Comparison of ENCODE assay signal across 8 cellular contexts in the genomic region with DNA sequence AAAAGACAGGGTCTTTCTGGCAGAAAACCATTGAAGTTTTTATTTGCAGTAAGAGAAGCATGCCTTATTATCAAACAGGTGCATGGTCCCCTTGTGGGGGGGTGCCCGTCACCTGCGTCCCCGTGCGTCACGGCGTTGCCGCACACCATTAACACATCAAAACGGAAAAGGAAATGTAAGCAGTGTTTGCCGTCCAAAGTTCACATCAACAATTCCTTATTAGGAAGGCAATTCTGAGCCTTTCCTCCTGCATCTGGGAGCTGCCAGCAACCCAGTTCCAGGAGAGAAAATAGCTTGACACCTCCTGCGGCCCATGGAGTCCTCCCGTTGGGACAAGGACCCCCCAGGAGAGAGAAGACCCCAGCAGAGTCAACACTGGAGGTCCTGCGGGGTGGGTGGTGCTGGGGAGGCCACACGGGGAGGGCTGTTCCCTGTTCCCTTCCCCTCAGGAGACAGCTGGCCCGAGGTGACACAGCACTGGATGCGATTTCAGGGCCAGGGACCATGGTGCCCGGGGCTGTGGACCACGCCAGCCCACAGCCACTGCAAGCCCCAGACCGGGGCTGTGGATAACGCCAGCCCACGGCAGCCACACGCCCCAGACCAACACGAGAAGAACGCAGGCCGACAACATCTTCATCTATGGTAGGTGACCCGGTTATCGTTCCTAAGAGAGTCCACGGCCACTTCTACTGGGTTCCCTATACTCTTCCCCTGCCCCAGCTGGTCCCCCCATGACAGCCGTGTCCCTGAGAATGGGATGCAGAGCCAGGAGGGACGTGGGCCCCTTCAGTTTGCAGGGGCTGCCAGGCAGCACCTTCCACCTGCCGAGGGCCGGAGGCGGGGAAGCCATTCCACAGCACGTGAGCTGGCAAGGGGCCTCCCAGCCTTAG. TPM values are rescaled to one million over a fixed set of nuclear protein-coding genes. Genes with fewer than 3 reads are reported as not detected.
DNase-seq lines count a peak whose midpoint lies in the region; ATAC-seq, FAIRE-seq and TF ChIP-seq lines count a peak whose summit lies in the region.
"Had no signal": no experiment of that assay in that cellular context is flagged by ENCODE, and none has a peak within 500 bp of the region (broad histone marks: within the 10 kb centered on the region; RNA-seq: fewer than 3 reads in every experiment).

No MANE protein-coding gene starts in this region.

- intact Hi-C loops in lower lobe of right lung (cut with DNase I): no loop called here
- intact Hi-C loops in transverse colon (cut with DNase I; ENCODE audit: low total_unique reads): loop anchor here (2.0 kb wide), 1 partner anchor 33 kb away; no protein-coding TSS in a partner anchor

- H3K9me3 ChIP-seq in lower lobe of right lung: peaks cover 4% of the 10 kb centered on the region
- peaks cover 2 to 3% of the 10 kb centered on the region in 2 donors for H3K9me3 ChIP-seq in transverse colon

- TF ChIP-seq CTCF in lower lobe of right lung (IDR thresholded peaks at IDR 0.05) (no peak), transverse colon (IDR thresholded peaks at IDR 0.05) (no peak)

- FAIRE-seq in GM12892 (lab: Jason Lieb, UNC): no peak

- H3K4me3 ChIP-seq in lower lobe of right lung (peak overlapping the region; percentile 1), transverse colon (peak overlapping the region; percentile 14 to 43 (median 30))
- H3K4me3 ChIP-seq: cardiac muscle cell had no signal

- H3K27me3 ChIP-seq in lower lobe of right lung (ENCODE audit: low read depth) (no peaks in the 10 kb centered on the region), transverse colon (no peaks in the 10 kb centered on the region)
- H3K27me3 ChIP-seq: cardiac muscle cell had no signal

- peak; percentile 86 for TF ChIP-seq POLR2A in transverse colon (IDR thresholded peaks at IDR 0.05)
- no peak for TF ChIP-seq POLR2A in GM12892 (IDR thresholded peaks at IDR 0.05; ENCODE audit: low read depth, low read length)

- in situ Hi-C loops in transverse colon (cut with MboI; ENCODE audit: low pct_ligation_motif_present in 1 of 4, low pct_unique_long_range_greater_than_20kb in 1 of 4, low sequenced_read_pairs in 3 of 4): no loop called here

- peak; percentile 55 to 60 for ATAC-seq in lower lobe of right lung

- whole genome bisulfite sequencing in transverse colon (ENCODE audit: low coverage in 1 of 2), 2 donors: 40% methylated on average over 33 of the region's 33 CpGs; no CpG with 5 or more reads in 1 of the 2 donors

- H3K36me3 ChIP-seq in lower lobe of right lung (no peaks in the 10 kb centered on the region), transverse colon (peaks cover 0 to 1% (median 0%) of the 10 kb centered on the region in 4 donors)
- H3K36me3 ChIP-seq: cardiac muscle cell had no signal

- DNase-seq in NCI-H146 treated with DMSO at 0.1 percent for 48 hours (lab: John Stamatoyannopoulos, UW; ENCODE audit: unreplicated experiment): peak; percentile 94
- DNase-seq in lower lobe of right lung: no peak
- DNase-seq in transverse colon: peak; percentile 87
- DNase-seq in ecto neural progenitor cell (ENCODE audit: low spot score): no peak
- DNase-seq in GM12892 (ENCODE audit: insufficient read length): no peak
- no peak for DNase-seq in dedifferentiated amniotic fluid mesenchymal stem cell (ENCODE audit: extremely low spot score)

- H3K4me1 ChIP-seq in lower lobe of right lung (peaks cover 24% of the 10 kb centered on the region), transverse colon (peaks cover 8 to 40% (median 30%) of the 10 kb centered on the region in 4 donors)

- H3K27ac ChIP-seq in cingulate gyrus (ENCODE audit: low read depth, low read length) (peak overlapping the region; percentile 77), lower lobe of right lung (no peak overlapping the region), transverse colon (peak overlapping the region; percentile 92 to 96 (median 92))
- H3K27ac ChIP-seq: cardiac muscle cell had no signal

- peak; percentile 99 for TF ChIP-seq EP300 in transverse colon (IDR thresholded peaks at IDR 0.05; ENCODE audit: low read depth)

RNA-seq across cellular contexts. Expression of a gene that starts 39.4 kb away (rescaled TPM):
- 15.1 TPM for total RNA-seq in lower lobe of right lung
- total RNA-seq in transverse colon: 10 to 100 TPM; 13.4 to 32.0 (median 18.4) TPM
- polyA plus RNA-seq in GM12892 (2012; ENCODE audit: missing spikeins): 0.36 TPM

Comparison
In these comparisons a context has a peak if more than half of its experiments do, and no peak if none do; other contexts are left out.
1. DNase-seq: peak in NCI-H146 treated with DMSO at 0.1 percent for 48 hours (single experiment) and transverse colon (single experiment); none in lower lobe of right lung (single experiment), ecto neural progenitor cell (single experiment), GM12892 (single experiment) and dedifferentiated amniotic fluid mesenchymal stem cell (single experiment).